In genomic region chr10:93384006-93384405, GRCh38 we compare ENCODE assay signal across 10 cellular contexts.
DNase-seq lines count a peak whose midpoint lies in the region; ATAC-seq and TF ChIP-seq lines count a peak whose summit lies in the region.
"Had no signal": no experiment of that assay in that cellular context is flagged by ENCODE, and none has a peak within 500 bp of the region (broad histone marks: within the 10 kb centered on the region; RNA-seq: fewer than 3 reads in every experiment).

No MANE protein-coding gene starts in this region.

- in situ Hi-C loops in G401 (cut with HindIII; ENCODE audit: low sequenced_read_pairs): no loop called here
- in situ Hi-C loops in gastrocnemius medialis (cut with MboI; ENCODE audit: low sequenced_read_pairs in 4 of 4): loop anchor here in 2 of 4 donors (5.0 to 25.0 kb wide), 2 partner anchors 98 to 303 kb away; partner anchors contain the start of gene MYOF (in 1 of the 2)

- H3K4me1 Mint-ChIP-seq in activated T-cell treated with anti-CD3 and anti-CD28 coated beads, Interleukin-2, amount 50 U/mL, for 72 hours (ENCODE audit: low read depth): peaks cover 58% of the 10 kb centered on the region

- no peaks in the 10 kb centered on the region for H3K9me3 ChIP-seq in gastrocnemius medialis

- H3K4me3 Mint-ChIP-seq in activated T-cell treated with anti-CD3 and anti-CD28 coated beads, Interleukin-2, amount 50 U/mL, for 72 hours: no peak overlapping the region
- H3K4me3 Mint-ChIP-seq: activated CD4-positive, alpha-beta T cell treated with anti-CD3 and anti-CD28 coated beads, Interleukin-2, amount 10 ng/mL, durations not matched to agents 7 days and 5 days had no signal

- H3K9me3 Mint-ChIP-seq in activated T-cell treated with anti-CD3 and anti-CD28 coated beads, Interleukin-2, amount 50 U/mL, for 72 hours: peaks cover 0 to 2% of the 10 kb centered on the region in 2 donors

- no peaks in the 10 kb centered on the region for H3K36me3 ChIP-seq in gastrocnemius medialis

- H3K27me3 Mint-ChIP-seq in activated T-cell treated with anti-CD3 and anti-CD28 coated beads, Interleukin-2, amount 50 U/mL, for 72 hours (ENCODE audit: low read depth): no peaks in the 10 kb centered on the region
- H3K27me3 Mint-ChIP-seq: activated CD4-positive, alpha-beta T cell treated with anti-CD3 and anti-CD28 coated beads, Interleukin-2, amount 10 ng/mL, durations not matched to agents 7 days and 5 days had no signal

- no peak for TF ChIP-seq CTCF in epithelial cell of proximal tubule (conservative IDR thresholded peaks at IDR 0.05; ENCODE audit: low read depth, low read length)
- no peak for TF ChIP-seq CTCF in gastrocnemius medialis (IDR thresholded peaks at IDR 0.05 in 4 of 5, conservative IDR thresholded peaks at IDR 0.05 in 1 of 5)

- no peak for ATAC-seq in gastrocnemius medialis
- ATAC-seq in activated T-cell treated with anti-CD3 and anti-CD28 coated beads, Interleukin-2, amount 50 U/mL, for 72 hours (replicated peaks in 1 of 2): no peak
- no peak for ATAC-seq in GM21447 (IDR thresholded peaks at IDR 0.05; ENCODE audit: unreplicated experiment)

- H3K27ac Mint-ChIP-seq in activated T-cell treated with anti-CD3 and anti-CD28 coated beads, Interleukin-2, amount 50 U/mL, for 72 hours: no peak overlapping the region
- H3K27ac Mint-ChIP-seq: activated CD4-positive, alpha-beta T cell treated with anti-CD3 and anti-CD28 coated beads, Interleukin-2, amount 10 ng/mL, durations not matched to agents 7 days and 5 days had no signal

- DNase-seq in G401 (ENCODE audit: low spot score) (peak; percentile 31), NCI-H226 (peak; percentile 99), epithelial cell of proximal tubule (ENCODE audit: low read depth) (peak; percentile 1), gastrocnemius medialis (no peak), cortex of kidney (lab: John Stamatoyannopoulos, UW) (no peak), DMS79 (lab: John Stamatoyannopoulos, UW) (no peak)
- DNase-seq in activated T-cell treated with anti-CD3 and anti-CD28 coated beads, Interleukin-2, amount 50 U/mL, for 72 hours: no peak
- DNase-seq: activated CD4-positive, alpha-beta T cell treated with anti-CD3 and anti-CD28 coated beads, Interleukin-2, amount 10 ng/mL, durations not matched to agents 7 days and 5 days; stimulated activated CD4-positive, alpha-beta T cell treated with anti-CD3 and anti-CD28 coated beads, Interleukin-4, amount 100 ng/mL, for 24 hours had no signal

- intact Hi-C loops in gastrocnemius medialis (cut with DNase I; ENCODE audit: low total_unique reads): no loop called here

- TF ChIP-seq POLR2A in gastrocnemius medialis (IDR thresholded peaks at IDR 0.05): no peak

- H3K27me3 ChIP-seq in gastrocnemius medialis: no peaks in the 10 kb centered on the region

- peak overlapping the region in 3 of 4 donors; percentile 3 to 26 (median 23) for H3K27ac ChIP-seq in gastrocnemius medialis

- no peaks in the 10 kb centered on the region for H3K4me1 ChIP-seq in gastrocnemius medialis

- H3K36me3 Mint-ChIP-seq in activated T-cell treated with anti-CD3 and anti-CD28 coated beads, Interleukin-2, amount 50 U/mL, for 72 hours (ENCODE audit: insufficient read depth in 2 of 2): peaks cover 2 to 23% of the 10 kb centered on the region in 2 donors

- H3K4me3 ChIP-seq in epithelial cell of proximal tubule (ENCODE audit: low read depth, low read length): no peak overlapping the region
- no peak overlapping the region for H3K4me3 ChIP-seq in gastrocnemius medialis

Comparison
In these comparisons a context has a peak if more than half of its experiments do, and no peak if none do; other contexts are left out.
1. DNase-seq: peak in G401 (single experiment), NCI-H226 (single experiment) and epithelial cell of proximal tubule (single experiment); none in gastrocnemius medialis (0 of 2), activated T-cell treated with anti-CD3 and anti-CD28 coated beads, Interleukin-2, amount 50 U/mL, for 72 hours (0 of 2), cortex of kidney (single experiment) and DMS79 (single experiment).